20 cellular contexts compared by ENCODE assay signal in genomic region chr13:111663505-111663904, GRCh38.
A peak's percentile ranks its signal among the peaks of the same experiment; 100 is the strongest.
DNase-seq lines count a peak whose midpoint lies in the region; ATAC-seq and TF ChIP-seq lines count a peak whose summit lies in the region.
"Had no signal": no experiment of that assay in that cellular context is flagged by ENCODE, and none has a peak within 500 bp of the region (broad histone marks: within the 10 kb centered on the region; RNA-seq: fewer than 3 reads in every experiment).

No MANE protein-coding gene starts in this region.

- H3K27me3 Mint-ChIP-seq in type B pancreatic cell: peaks cover 24% of the 10 kb centered on the region
- H3K27me3 Mint-ChIP-seq: CD4-positive, CD25-positive, alpha-beta regulatory T cell had no signal

- H3K14ac ChIP-seq in neuronal stem cell (ENCODE audit: low read length): no peak overlapping the region

- no peak overlapping the region for H3K4me2 ChIP-seq in neuronal stem cell (ENCODE audit: insufficient read depth, low read length, poor library complexity, severe bottlenecking)

- ATAC-seq in right cardiac atrium (no peak), gastroesophageal sphincter (no peak), GM19324 (IDR thresholded peaks at IDR 0.05; ENCODE audit: low FRiP score, unreplicated experiment) (no peak)
- ATAC-seq: PC-3 had no signal

- H3K23ac ChIP-seq in neuronal stem cell (ENCODE audit: low read depth, low read length, poor library complexity): no peak overlapping the region

- peaks cover 3% of the 10 kb centered on the region for H3K79me1 ChIP-seq in neuronal stem cell (ENCODE audit: low read depth, low read length)

- no peak overlapping the region for H2AK5ac ChIP-seq in neuronal stem cell (ENCODE audit: low read depth, low read length)

- H3K9ac ChIP-seq in neuronal stem cell (ENCODE audit: low read depth, low read length, poor library complexity): no peak overlapping the region

- no peak overlapping the region for H2BK5ac ChIP-seq in neuronal stem cell (ENCODE audit: low read length)

- no peak overlapping the region for H4K8ac ChIP-seq in neuronal stem cell (ENCODE audit: low read depth, low read length)

- intact Hi-C loops in cardiac septum (cut with DNase I) (no loop called here), right cardiac atrium (cut with DNase I) (no loop called here), spleen (cut with DNase I; ENCODE audit: low total_unique reads) (no loop called here)

- no peaks in the 10 kb centered on the region for H3K9me3 Mint-ChIP-seq in type B pancreatic cell

- no peak for TF ChIP-seq CTCF in gastroesophageal sphincter (IDR thresholded peaks at IDR 0.05)
- no peak for TF ChIP-seq CTCF in type B pancreatic cell (conservative IDR thresholded peaks at IDR 0.05)
- no peak for TF ChIP-seq CTCF in spleen (IDR thresholded peaks at IDR 0.05 in 8 of 11, conservative IDR thresholded peaks at IDR 0.05 in 3 of 11)

- TF ChIP-seq POLR2A in gastroesophageal sphincter (IDR thresholded peaks at IDR 0.05) (no peak), spleen (IDR thresholded peaks at IDR 0.05) (no peak)

- H3K27ac Mint-ChIP-seq in type B pancreatic cell: no peak overlapping the region
- H3K27ac Mint-ChIP-seq: CD4-positive, CD25-positive, alpha-beta regulatory T cell had no signal

- H2AFZ ChIP-seq in neuronal stem cell (ENCODE audit: low read length): peak overlapping the region; percentile 56

- no peak overlapping the region for H4K91ac ChIP-seq in neuronal stem cell (ENCODE audit: low read depth, low read length, poor library complexity)

- no peaks in the 10 kb centered on the region for H3K9me3 ChIP-seq in right cardiac atrium (ENCODE audit: control insufficient read depth, low read length)
- H3K9me3 ChIP-seq in gastroesophageal sphincter: no peaks in the 10 kb centered on the region
- H3K9me3 ChIP-seq in neuronal stem cell (replicated peaks in 1 of 2; ENCODE audit: control insufficient read depth in 2 of 2, insufficient read depth in 1 of 2, low read depth in 1 of 2, low read length in 2 of 2): peaks cover 0 to 6% of the 10 kb centered on the region in 2 donors
- peaks cover 0 to 4% (median 0%) of the 10 kb centered on the region in 8 donors for H3K9me3 ChIP-seq in spleen
- H3K9me3 ChIP-seq: BE2C, Caco-2 had no signal

- no peak for TF ChIP-seq EP300 in gastroesophageal sphincter (IDR thresholded peaks at IDR 0.05)

- no peaks in the 10 kb centered on the region for H3K27me3 ChIP-seq in right cardiac atrium (ENCODE audit: control insufficient read depth, insufficient read depth)
- H3K27me3 ChIP-seq in gastroesophageal sphincter: peaks cover 21% of the 10 kb centered on the region
- no peaks in the 10 kb centered on the region for H3K27me3 ChIP-seq in neuronal stem cell (ENCODE audit: control insufficient read depth in 3 of 3, insufficient read depth in 3 of 3, low read depth in 1 of 3, low read length in 3 of 3)
- peaks cover 0 to 4% (median 0%) of the 10 kb centered on the region in 7 donors for H3K27me3 ChIP-seq in spleen (replicated peaks in 1 of 7)

- H2BK15ac ChIP-seq in neuronal stem cell (ENCODE audit: low read length): no peak overlapping the region

- no peak overlapping the region for H2BK12ac ChIP-seq in neuronal stem cell (ENCODE audit: low read length)

- H3K4me3 Mint-ChIP-seq in type B pancreatic cell: no peak overlapping the region
- H3K4me3 Mint-ChIP-seq: CD4-positive, CD25-positive, alpha-beta regulatory T cell had no signal

- H3K36me3 Mint-ChIP-seq in type B pancreatic cell: no peaks in the 10 kb centered on the region
- H3K36me3 Mint-ChIP-seq: CD4-positive, CD25-positive, alpha-beta regulatory T cell had no signal

- no peak overlapping the region for H3K4me3 ChIP-seq in right cardiac atrium (ENCODE audit: low read length)
- H3K4me3 ChIP-seq in gastroesophageal sphincter: no peak overlapping the region
- no peak overlapping the region for H3K4me3 ChIP-seq in neuronal stem cell (ENCODE audit: low read length in 2 of 2)
- no peak overlapping the region for H3K4me3 ChIP-seq in spleen

- H2BK120ac ChIP-seq in neuronal stem cell (ENCODE audit: low read depth, low read length): no peak overlapping the region

- H3K4me1 Mint-ChIP-seq in type B pancreatic cell (ENCODE audit: unreplicated experiment): peaks cover 11% of the 10 kb centered on the region
- H3K4me1 Mint-ChIP-seq: CD4-positive, CD25-positive, alpha-beta regulatory T cell had no signal

- no peaks in the 10 kb centered on the region for H3K36me3 ChIP-seq in gastroesophageal sphincter
- H3K36me3 ChIP-seq in neuronal stem cell (replicated peaks in 1 of 2; ENCODE audit: control insufficient read depth in 2 of 2, insufficient read depth in 2 of 2, low read length in 2 of 2): peaks cover 0 to 2% of the 10 kb centered on the region in 2 donors
- H3K36me3 ChIP-seq in spleen: no peaks in the 10 kb centered on the region
- H3K36me3 ChIP-seq: BE2C had no signal

- no peak overlapping the region for H3K4ac ChIP-seq in neuronal stem cell (ENCODE audit: low read length)

- H3K27ac ChIP-seq in right cardiac atrium (ENCODE audit: low read length): no peak overlapping the region
- peak overlapping the region in 3 of 4 donors; percentile 14 to 37 (median 29) for H3K27ac ChIP-seq in gastroesophageal sphincter
- H3K27ac ChIP-seq in neuronal stem cell (replicated peaks; ENCODE audit: low read length): no peak overlapping the region
- H3K27ac ChIP-seq in spleen: no peak overlapping the region

- H3K18ac ChIP-seq in neuronal stem cell (ENCODE audit: low read length): no peak overlapping the region

- peak; percentile 57 for DNase-seq in cardiac septum (ENCODE audit: low spot score)
- DNase-seq in right cardiac atrium: no peak
- no peak for DNase-seq in neuronal stem cell (ENCODE audit: low spot score)
- peak; percentile 45 for DNase-seq in type B pancreatic cell (ENCODE audit: extremely low spot score, unreplicated experiment)
- no peak for DNase-seq in stimulated activated CD4-positive, alpha-beta T cell treated with anti-CD3 and anti-CD28 coated beads, Interleukin-12 subunit alpha, Interleukin-12 subunit beta, amount 100 ng/mL, for 4 hours
- no peak for DNase-seq in spleen
- DNase-seq: BE2C; Caco-2; CD4-positive, CD25-positive, alpha-beta regulatory T cell; GDM1; GOT3; MM.1S; NCI-H146; NCI-H2081 treated with DMSO at 0.1 percent for 48 hours; NCI-H524; PC-3; RPMI8226; SIG-M5 had no signal

- WGBS in right cardiac atrium: 62% methylated on average over 12 of the region's 12 CpGs
- 56 to 74% methylated on average over 9 to 10 of the region's 12 CpGs for WGBS in gastroesophageal sphincter (ENCODE audit: low coverage in 1 of 2), 2 donors
- no CpG with 5 or more reads among the region's 12 CpGs for WGBS in neuronal stem cell (ENCODE audit: extremely low coverage in 2 of 2, insufficient read length in 2 of 2, insufficient replicate concordance in 1 of 2), 2 donors
- WGBS in spleen, 5 donors: 71 to 83% (median 80%) methylated on average over 12 of the region's 12 CpGs

- H3K4me1 ChIP-seq in right cardiac atrium (ENCODE audit: control insufficient read depth, insufficient read depth, low read length): no peaks in the 10 kb centered on the region
- H3K4me1 ChIP-seq in gastroesophageal sphincter: peaks cover 0 to 28% (median 3%) of the 10 kb centered on the region in 3 donors
- peaks cover 11 to 15% of the 10 kb centered on the region in 2 donors for H3K4me1 ChIP-seq in neuronal stem cell (ENCODE audit: control insufficient read depth in 2 of 2, insufficient read depth in 1 of 2, low read depth in 1 of 2, low read length in 2 of 2)
- no peaks in the 10 kb centered on the region for H3K4me1 ChIP-seq in spleen
- H3K4me1 ChIP-seq: BE2C, Caco-2 had no signal

Comparison
In these comparisons a context has a peak if more than half of its experiments do, and no peak if none do; other contexts are left out.
1. DNase-seq: peak in cardiac septum (single experiment) and type B pancreatic cell (single experiment); none in right cardiac atrium (0 of 3), neuronal stem cell (single experiment), stimulated activated CD4-positive, alpha-beta T cell treated with anti-CD3 and anti-CD28 coated beads, Interleukin-12 subunit alpha, Interleukin-12 subunit beta, amount 100 ng/mL, for 4 hours (single experiment) and spleen (single experiment).
2. H3K27ac ChIP-seq: peak in gastroesophageal sphincter (3 of 4); none in right cardiac atrium (single experiment), neuronal stem cell (single experiment) and spleen (0 of 8).